In the genomic region with DNA sequence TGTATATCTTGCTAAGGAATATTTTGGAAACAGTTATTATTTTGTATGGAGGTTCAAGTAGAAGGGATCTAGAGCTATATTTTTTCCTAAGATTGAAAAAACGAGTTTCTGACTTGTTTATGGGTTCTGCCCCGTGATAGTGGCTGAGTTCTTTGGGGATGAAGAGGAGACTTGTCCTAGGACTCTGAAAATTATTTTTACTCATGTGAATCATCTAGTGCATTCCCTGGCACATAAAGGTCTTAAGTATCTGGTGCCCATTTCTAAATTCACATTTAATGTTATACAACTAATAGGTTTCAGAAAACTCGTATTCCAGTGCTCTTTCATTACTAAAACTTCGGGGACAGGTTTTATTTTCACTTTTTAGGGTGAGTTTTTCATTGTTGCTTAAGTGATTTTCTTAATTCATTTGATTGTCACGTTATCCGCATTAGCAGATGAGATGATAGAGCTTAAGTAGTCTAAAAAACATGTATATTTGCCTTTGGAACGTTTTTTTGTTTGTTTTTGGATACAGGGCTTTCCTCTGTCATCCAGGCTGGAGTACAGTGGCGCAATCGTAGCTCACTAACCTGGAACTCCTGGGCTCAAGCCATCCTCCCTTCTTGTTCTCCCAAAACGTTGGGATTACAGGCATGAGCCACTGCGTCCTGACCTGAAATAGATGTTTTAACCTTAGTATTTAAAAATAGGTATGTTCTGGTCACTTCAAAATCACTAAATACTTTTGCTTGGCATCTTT, we compare ENCODE assay signal across 9 cellular contexts. TPM values are rescaled to one million over a fixed set of nuclear protein-coding genes. Genes with fewer than 3 reads are reported as not detected.
DNase-seq lines count a peak whose midpoint lies in the region; ATAC-seq and TF ChIP-seq lines count a peak whose summit lies in the region.
"Had no signal": no experiment of that assay in that cellular context is flagged by ENCODE, and none has a peak within 500 bp of the region (broad histone marks: within the 10 kb centered on the region; RNA-seq: fewer than 3 reads in every experiment).

No MANE protein-coding gene starts in this region.

- H3K36me3 ChIP-seq in cardiac muscle cell (peaks cover 10% of the 10 kb centered on the region), left lung (peaks cover 0 to 10% of the 10 kb centered on the region in 2 donors), upper lobe of right lung (peaks cover 12% of the 10 kb centered on the region)

- DNase-seq in cardiac muscle cell (ENCODE audit: low read depth in 1 of 2, low spot score in 1 of 2): peak in 1 of 2 donors; percentile 19
- DNase-seq in cardiac septum (ENCODE audit: low spot score): no peak
- peak; percentile 15 for DNase-seq in amniotic epithelial cell (ENCODE audit: low read depth)
- no peak for DNase-seq in left lung
- DNase-seq in upper lobe of right lung: no peak
- DNase-seq in NCI-H1436 treated with DMSO at 0.1 percent for 48 hours (lab: John Stamatoyannopoulos, UW): no peak
- no peak for DNase-seq in NCI-H146 (lab: John Stamatoyannopoulos, UW)
- DNase-seq: NCI-H2107 had no signal

- no peak for TF ChIP-seq CTCF in cardiac muscle cell (IDR thresholded peaks at IDR 0.05; ENCODE audit: low read depth, low read length)
- no peak for TF ChIP-seq CTCF in left lung (IDR thresholded peaks at IDR 0.05)
- TF ChIP-seq CTCF in upper lobe of right lung (IDR thresholded peaks at IDR 0.05): no peak

- H3K4me3 ChIP-seq in cardiac muscle cell (peak overlapping the region; percentile 83), left lung (peak overlapping the region; percentile 88 to 95), upper lobe of right lung (peak overlapping the region; percentile 87)

- no peaks in the 10 kb centered on the region for H3K27me3 ChIP-seq in cardiac muscle cell
- H3K27me3 ChIP-seq in left lung: no peaks in the 10 kb centered on the region
- no peaks in the 10 kb centered on the region for H3K27me3 ChIP-seq in upper lobe of right lung

- peaks cover 29% of the 10 kb centered on the region for H3K4me1 ChIP-seq in cardiac muscle cell (ENCODE audit: low read depth)
- peaks cover 11 to 61% of the 10 kb centered on the region in 2 donors for H3K4me1 ChIP-seq in left lung
- H3K4me1 ChIP-seq in upper lobe of right lung: peaks cover 36% of the 10 kb centered on the region

- ATAC-seq in left lung (no peak), upper lobe of right lung (no peak), GM18519 (IDR thresholded peaks at IDR 0.05; ENCODE audit: low FRiP score, unreplicated experiment) (no peak)

- intact Hi-C loops in cardiac septum (cut with DNase I) (no loop called here), left lung (cut with DNase I) (no loop called here), upper lobe of right lung (cut with DNase I) (no loop called here)

- H3K27ac ChIP-seq in cardiac muscle cell (peak overlapping the region; percentile 99), left lung (peak overlapping the region; percentile 99 to 100), upper lobe of right lung (peak overlapping the region; percentile 98)

- no peaks in the 10 kb centered on the region for H3K9me3 ChIP-seq in cardiac muscle cell (ENCODE audit: low read depth)
- no peaks in the 10 kb centered on the region for H3K9me3 ChIP-seq in left lung
- no peaks in the 10 kb centered on the region for H3K9me3 ChIP-seq in upper lobe of right lung

RNA-seq across cellular contexts. Expression of gene NFYA, which starts 2.1 kb away (rescaled TPM):
- 9.8 and 14.4 TPM in 2 replicates for total RNA-seq in cardiac muscle cell
- polyA plus RNA-seq in cardiac muscle cell: 8.0 and 14.5 TPM in 2 replicates
- total RNA-seq in cardiac septum: 12.9 TPM
- total RNA-seq in left lung: 10 to 100 TPM; 16.4 to 20.3 TPM
- 23.9 TPM for total RNA-seq in upper lobe of right lung

RNA-seq across cellular contexts. Expression of gene OARD1, which starts 2.7 kb away (rescaled TPM):
- 22.4 and 27.5 TPM in 2 replicates for total RNA-seq in cardiac muscle cell
- 56.3 and 80.0 TPM in 2 replicates for polyA plus RNA-seq in cardiac muscle cell
- 15.4 TPM for total RNA-seq in cardiac septum
- 10 to 100 TPM; 14.9 to 20.3 TPM for total RNA-seq in left lung
- total RNA-seq in upper lobe of right lung: 22.1 TPM

RNA-seq across cellular contexts. Expression of gene APOBEC2, which starts 21.9 kb away (rescaled TPM):
- total RNA-seq in cardiac muscle cell (135 and 172 TPM in 2 replicates), cardiac septum (174 TPM), left lung (under 1 TPM in 1 of 2 donors, not detected in 1; 0.29 TPM), upper lobe of right lung (not detected)
- 107 and 156 TPM in 2 replicates for polyA plus RNA-seq in cardiac muscle cell

RNA-seq across cellular contexts. Expression of gene TSPO2, which starts 32.6 kb away (rescaled TPM):
- total RNA-seq in cardiac muscle cell: not detected in 2 replicates
- polyA plus RNA-seq in cardiac muscle cell: not detected in 2 replicates
- not detected for total RNA-seq in cardiac septum
- total RNA-seq in left lung: not detected
- not detected for total RNA-seq in upper lobe of right lung

RNA-seq across cellular contexts. Expression of gene UNC5CL, which starts 35.8 kb away (rescaled TPM):
- total RNA-seq in cardiac muscle cell (7.6 and 13.9 TPM in 2 replicates), cardiac septum (1.0 TPM), left lung (1 to 10 TPM; 2.3 to 3.1 TPM), upper lobe of right lung (1.4 TPM)
- 3.3 and 5.3 TPM in 2 replicates for polyA plus RNA-seq in cardiac muscle cell

Comparison
In these comparisons a context has a peak if more than half of its experiments do, and no peak if none do; other contexts are left out.
1. RNA of gene APOBEC2, which starts 21.9 kb away (total RNA-seq): 174 TPM in cardiac septum (single experiment) and 135 to 172 TPM in cardiac muscle cell; 0.29 TPM in left lung and not detected in upper lobe of right lung (single experiment); every median in the first group is over 100 times any median in the second.
2. Peak in every context shown above with its lines, with median percentiles within 50 percentile points of each other: H3K27ac ChIP-seq and H3K4me3 ChIP-seq.